Comparison of ENCODE assay signal across 1 cellular context in the genomic region with DNA sequence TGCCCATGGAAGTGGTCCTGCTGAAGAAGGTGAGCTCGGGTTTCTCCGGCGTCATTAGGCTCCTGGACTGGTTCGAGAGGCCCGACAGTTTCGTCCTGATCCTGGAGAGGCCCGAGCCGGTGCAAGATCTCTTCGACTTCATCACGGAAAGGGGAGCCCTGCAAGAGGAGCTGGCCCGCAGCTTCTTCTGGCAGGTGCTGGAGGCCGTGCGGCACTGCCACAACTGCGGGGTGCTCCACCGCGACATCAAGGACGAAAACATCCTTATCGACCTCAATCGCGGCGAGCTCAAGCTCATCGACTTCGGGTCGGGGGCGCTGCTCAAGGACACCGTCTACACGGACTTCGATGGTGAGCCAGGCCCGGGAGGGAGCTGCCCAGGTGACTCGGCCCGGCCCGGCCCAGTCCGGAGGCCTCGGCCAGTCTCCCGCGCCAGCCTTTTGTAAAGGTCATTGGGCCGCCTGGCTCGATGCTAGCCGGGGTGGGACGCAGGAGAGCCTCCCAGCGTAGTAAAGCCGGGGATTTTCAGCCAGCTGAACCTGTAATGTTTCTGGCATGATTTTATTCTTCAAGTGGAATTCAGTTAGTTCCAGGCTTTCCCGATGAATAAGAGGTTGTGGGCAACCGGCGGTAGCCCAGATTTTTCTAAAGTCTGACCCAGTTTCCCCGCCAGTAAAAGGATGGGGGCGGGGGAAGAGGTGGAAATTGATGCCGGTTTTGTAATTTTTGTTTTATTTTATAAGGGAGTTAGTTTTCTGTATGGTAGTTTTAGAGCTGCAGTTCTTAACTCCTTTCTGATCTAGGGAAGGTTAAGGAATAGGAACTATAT.
TF ChIP-seq lines count a peak whose summit lies in the region.

No MANE protein-coding gene starts in this region.

TF ChIP-seq in K562, 482 proteins besides CTCF, POLR2A, EP300 and RAD21 (continued from another document and continues in another):
- TF ChIP-seq, protein P1, sequence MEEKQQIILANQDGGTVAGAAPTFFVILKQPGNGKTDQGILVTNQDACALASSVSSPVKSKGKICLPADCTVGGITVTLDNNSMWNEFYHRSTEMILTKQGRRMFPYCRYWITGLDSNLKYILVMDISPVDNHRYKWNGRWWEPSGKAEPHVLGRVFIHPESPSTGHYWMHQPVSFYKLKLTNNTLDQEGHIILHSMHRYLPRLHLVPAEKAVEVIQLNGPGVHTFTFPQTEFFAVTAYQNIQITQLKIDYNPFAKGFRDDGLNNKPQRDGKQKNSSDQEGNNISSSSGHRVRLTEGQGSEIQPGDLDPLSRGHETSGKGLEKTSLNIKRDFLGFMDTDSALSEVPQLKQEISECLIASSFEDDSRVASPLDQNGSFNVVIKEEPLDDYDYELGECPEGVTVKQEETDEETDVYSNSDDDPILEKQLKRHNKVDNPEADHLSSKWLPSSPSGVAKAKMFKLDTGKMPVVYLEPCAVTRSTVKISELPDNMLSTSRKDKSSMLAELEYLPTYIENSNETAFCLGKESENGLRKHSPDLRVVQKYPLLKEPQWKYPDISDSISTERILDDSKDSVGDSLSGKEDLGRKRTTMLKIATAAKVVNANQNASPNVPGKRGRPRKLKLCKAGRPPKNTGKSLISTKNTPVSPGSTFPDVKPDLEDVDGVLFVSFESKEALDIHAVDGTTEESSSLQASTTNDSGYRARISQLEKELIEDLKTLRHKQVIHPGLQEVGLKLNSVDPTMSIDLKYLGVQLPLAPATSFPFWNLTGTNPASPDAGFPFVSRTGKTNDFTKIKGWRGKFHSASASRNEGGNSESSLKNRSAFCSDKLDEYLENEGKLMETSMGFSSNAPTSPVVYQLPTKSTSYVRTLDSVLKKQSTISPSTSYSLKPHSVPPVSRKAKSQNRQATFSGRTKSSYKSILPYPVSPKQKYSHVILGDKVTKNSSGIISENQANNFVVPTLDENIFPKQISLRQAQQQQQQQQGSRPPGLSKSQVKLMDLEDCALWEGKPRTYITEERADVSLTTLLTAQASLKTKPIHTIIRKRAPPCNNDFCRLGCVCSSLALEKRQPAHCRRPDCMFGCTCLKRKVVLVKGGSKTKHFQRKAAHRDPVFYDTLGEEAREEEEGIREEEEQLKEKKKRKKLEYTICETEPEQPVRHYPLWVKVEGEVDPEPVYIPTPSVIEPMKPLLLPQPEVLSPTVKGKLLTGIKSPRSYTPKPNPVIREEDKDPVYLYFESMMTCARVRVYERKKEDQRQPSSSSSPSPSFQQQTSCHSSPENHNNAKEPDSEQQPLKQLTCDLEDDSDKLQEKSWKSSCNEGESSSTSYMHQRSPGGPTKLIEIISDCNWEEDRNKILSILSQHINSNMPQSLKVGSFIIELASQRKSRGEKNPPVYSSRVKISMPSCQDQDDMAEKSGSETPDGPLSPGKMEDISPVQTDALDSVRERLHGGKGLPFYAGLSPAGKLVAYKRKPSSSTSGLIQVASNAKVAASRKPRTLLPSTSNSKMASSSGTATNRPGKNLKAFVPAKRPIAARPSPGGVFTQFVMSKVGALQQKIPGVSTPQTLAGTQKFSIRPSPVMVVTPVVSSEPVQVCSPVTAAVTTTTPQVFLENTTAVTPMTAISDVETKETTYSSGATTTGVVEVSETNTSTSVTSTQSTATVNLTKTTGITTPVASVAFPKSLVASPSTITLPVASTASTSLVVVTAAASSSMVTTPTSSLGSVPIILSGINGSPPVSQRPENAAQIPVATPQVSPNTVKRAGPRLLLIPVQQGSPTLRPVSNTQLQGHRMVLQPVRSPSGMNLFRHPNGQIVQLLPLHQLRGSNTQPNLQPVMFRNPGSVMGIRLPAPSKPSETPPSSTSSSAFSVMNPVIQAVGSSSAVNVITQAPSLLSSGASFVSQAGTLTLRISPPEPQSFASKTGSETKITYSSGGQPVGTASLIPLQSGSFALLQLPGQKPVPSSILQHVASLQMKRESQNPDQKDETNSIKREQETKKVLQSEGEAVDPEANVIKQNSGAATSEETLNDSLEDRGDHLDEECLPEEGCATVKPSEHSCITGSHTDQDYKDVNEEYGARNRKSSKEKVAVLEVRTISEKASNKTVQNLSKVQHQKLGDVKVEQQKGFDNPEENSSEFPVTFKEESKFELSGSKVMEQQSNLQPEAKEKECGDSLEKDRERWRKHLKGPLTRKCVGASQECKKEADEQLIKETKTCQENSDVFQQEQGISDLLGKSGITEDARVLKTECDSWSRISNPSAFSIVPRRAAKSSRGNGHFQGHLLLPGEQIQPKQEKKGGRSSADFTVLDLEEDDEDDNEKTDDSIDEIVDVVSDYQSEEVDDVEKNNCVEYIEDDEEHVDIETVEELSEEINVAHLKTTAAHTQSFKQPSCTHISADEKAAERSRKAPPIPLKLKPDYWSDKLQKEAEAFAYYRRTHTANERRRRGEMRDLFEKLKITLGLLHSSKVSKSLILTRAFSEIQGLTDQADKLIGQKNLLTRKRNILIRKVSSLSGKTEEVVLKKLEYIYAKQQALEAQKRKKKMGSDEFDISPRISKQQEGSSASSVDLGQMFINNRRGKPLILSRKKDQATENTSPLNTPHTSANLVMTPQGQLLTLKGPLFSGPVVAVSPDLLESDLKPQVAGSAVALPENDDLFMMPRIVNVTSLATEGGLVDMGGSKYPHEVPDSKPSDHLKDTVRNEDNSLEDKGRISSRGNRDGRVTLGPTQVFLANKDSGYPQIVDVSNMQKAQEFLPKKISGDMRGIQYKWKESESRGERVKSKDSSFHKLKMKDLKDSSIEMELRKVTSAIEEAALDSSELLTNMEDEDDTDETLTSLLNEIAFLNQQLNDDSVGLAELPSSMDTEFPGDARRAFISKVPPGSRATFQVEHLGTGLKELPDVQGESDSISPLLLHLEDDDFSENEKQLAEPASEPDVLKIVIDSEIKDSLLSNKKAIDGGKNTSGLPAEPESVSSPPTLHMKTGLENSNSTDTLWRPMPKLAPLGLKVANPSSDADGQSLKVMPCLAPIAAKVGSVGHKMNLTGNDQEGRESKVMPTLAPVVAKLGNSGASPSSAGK (IDR thresholded peaks at IDR 0.05) = no peak
- TF ChIP-seq CXXC5 (CRISPR knock-in tag; IDR thresholded peaks at IDR 0.05) (no peak; the same call in 1 of the 2 replicates), HBP1 (CRISPR knock-in tag; IDR thresholded peaks at IDR 0.05) (no peak), CREB1 (IDR thresholded peaks at IDR 0.05) (peak; percentile 26; the same call in 1 of the 2 replicates), CREB1 (CRISPR knock-in tag; IDR thresholded peaks at IDR 0.05) (no peak), ZNF766 (CRISPR knock-in tag; conservative IDR thresholded peaks at IDR 0.05) (no peak), CHAMP1 (IDR thresholded peaks at IDR 0.05) (no peak), ZNF174 (CRISPR knock-in tag; IDR thresholded peaks at IDR 0.05) (no peak), ZBTB26 (CRISPR knock-in tag; IDR thresholded peaks at IDR 0.05) (no peak), TOE1 (IDR thresholded peaks at IDR 0.05; ENCODE audit: borderline replicate concordance) (no peak), TOE1 (CRISPR knock-in tag; IDR thresholded peaks at IDR 0.05; ENCODE audit: borderline replicate concordance, low read depth) (0 out of 2 replicates have a peak, but pooled peaks have one; percentile 73), ZFP30 (CRISPR knock-in tag; IDR thresholded peaks at IDR 0.05; ENCODE audit: borderline replicate concordance) (no peak), HNRNPK (IDR thresholded peaks at IDR 0.05; ENCODE audit: low read depth, low read length, poor library complexity, severe bottlenecking) (no peak), SIN3B (IDR thresholded peaks at IDR 0.05; ENCODE audit: low read depth) (no peak), ESRRB (CRISPR knock-in tag; IDR thresholded peaks at IDR 0.05; ENCODE audit: borderline replicate concordance) (no peak), NKRF (IDR thresholded peaks at IDR 0.05; ENCODE audit: borderline replicate concordance) (no peak; the same call in 1 of the 2 replicates), ZC3H8 (IDR thresholded peaks at IDR 0.05) (no peak), GABPA (tag; conservative IDR thresholded peaks at IDR 0.05; ENCODE audit: low read depth) (no peak), PHB (CRISPR knock-in tag; IDR thresholded peaks at IDR 0.05) (no peak), ETS2 (tag; IDR thresholded peaks at IDR 0.05; ENCODE audit: borderline replicate concordance, poor library complexity, severe bottlenecking) (no peak), ZNF655 (CRISPR knock-in tag; IDR thresholded peaks at IDR 0.05) (no peak)
- TF ChIP-seq, protein P2, sequence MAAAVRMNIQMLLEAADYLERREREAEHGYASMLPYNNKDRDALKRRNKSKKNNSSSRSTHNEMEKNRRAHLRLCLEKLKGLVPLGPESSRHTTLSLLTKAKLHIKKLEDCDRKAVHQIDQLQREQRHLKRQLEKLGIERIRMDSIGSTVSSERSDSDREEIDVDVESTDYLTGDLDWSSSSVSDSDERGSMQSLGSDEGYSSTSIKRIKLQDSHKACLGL (CRISPR knock-in tag; IDR thresholded peaks at IDR 0.05; ENCODE audit: borderline replicate concordance, poor library complexity, severe bottlenecking) = no peak
- TF ChIP-seq, protein P3, sequence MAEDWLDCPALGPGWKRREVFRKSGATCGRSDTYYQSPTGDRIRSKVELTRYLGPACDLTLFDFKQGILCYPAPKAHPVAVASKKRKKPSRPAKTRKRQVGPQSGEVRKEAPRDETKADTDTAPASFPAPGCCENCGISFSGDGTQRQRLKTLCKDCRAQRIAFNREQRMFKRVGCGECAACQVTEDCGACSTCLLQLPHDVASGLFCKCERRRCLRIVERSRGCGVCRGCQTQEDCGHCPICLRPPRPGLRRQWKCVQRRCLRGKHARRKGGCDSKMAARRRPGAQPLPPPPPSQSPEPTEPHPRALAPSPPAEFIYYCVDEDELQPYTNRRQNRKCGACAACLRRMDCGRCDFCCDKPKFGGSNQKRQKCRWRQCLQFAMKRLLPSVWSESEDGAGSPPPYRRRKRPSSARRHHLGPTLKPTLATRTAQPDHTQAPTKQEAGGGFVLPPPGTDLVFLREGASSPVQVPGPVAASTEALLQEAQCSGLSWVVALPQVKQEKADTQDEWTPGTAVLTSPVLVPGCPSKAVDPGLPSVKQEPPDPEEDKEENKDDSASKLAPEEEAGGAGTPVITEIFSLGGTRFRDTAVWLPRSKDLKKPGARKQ (CRISPR knock-in tag; IDR thresholded peaks at IDR 0.05) = no peak
- TF ChIP-seq, protein P4, sequence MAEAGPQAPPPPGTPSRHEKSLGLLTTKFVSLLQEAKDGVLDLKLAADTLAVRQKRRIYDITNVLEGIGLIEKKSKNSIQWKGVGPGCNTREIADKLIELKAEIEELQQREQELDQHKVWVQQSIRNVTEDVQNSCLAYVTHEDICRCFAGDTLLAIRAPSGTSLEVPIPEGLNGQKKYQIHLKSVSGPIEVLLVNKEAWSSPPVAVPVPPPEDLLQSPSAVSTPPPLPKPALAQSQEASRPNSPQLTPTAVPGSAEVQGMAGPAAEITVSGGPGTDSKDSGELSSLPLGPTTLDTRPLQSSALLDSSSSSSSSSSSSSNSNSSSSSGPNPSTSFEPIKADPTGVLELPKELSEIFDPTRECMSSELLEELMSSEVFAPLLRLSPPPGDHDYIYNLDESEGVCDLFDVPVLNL (CRISPR knock-in tag; IDR thresholded peaks at IDR 0.05; ENCODE audit: low read depth) = no peak; the same call in 1 of the 2 replicates
